Comparison of ENCODE assay signal across 15 cellular contexts in the genomic region with DNA sequence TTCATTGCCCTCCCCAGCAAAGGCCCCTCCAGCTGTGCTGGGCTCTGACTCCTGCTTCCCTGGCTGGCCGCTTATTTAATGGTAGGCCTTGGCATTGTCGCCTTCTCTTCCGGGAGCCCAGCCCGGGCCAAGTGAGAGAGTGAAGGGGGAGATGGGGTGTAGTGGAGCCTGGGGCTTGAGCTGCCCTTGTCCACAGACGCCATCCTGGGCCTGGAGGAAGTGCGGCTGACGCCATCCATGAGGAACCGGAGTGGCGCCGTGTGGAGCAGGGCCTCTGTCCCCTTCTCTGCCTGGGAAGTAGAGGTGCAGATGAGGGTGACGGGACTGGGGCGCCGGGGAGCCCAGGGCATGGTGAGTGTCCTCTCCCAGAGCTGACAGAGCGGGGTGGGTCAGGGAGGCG. TPM values are rescaled to one million over a fixed set of nuclear protein-coding genes. Genes with fewer than 3 reads are reported as not detected.
DNase-seq lines count a peak whose midpoint lies in the region; ATAC-seq and TF ChIP-seq lines count a peak whose summit lies in the region.
"Had no signal": no experiment of that assay in that cellular context is flagged by ENCODE, and none has a peak within 500 bp of the region (broad histone marks: within the 10 kb centered on the region; RNA-seq: fewer than 3 reads in every experiment).

No MANE protein-coding gene starts in this region.

- H2AK5ac ChIP-seq in IMR-90 (ENCODE audit: low read depth, low read length): no peak overlapping the region

- no peak overlapping the region for H3K56ac ChIP-seq in IMR-90 (ENCODE audit: extremely low read depth, insufficient read depth, low read length)

- peaks cover 10% of the 10 kb centered on the region for H3K4me1 Mint-ChIP-seq in central memory CD8-positive, alpha-beta T cell
- peaks cover 42% of the 10 kb centered on the region for H3K4me1 Mint-ChIP-seq in stimulated activated memory B cell treated with anti-CD40 and anti-IgM and Interleukin-4, amounts not matched to agents 10 μg/mL and 1 μg/mL and 100 μg/mL, for 72 hours
- H3K4me1 Mint-ChIP-seq in WTC11: peaks cover 11% of the 10 kb centered on the region
- H3K4me1 Mint-ChIP-seq in stimulated activated naive CD8-positive, alpha-beta T cell treated with anti-CD3 and anti-CD28 coated beads, Interleukin-15, amount 100 ng/mL, for 72 hours: peaks cover 18% of the 10 kb centered on the region

- H3K79me1 ChIP-seq in IMR-90 (ENCODE audit: low read depth in 1 of 2, low read length in 2 of 2): no peaks in the 10 kb centered on the region

- H3K4me3 ChIP-seq in IMR-90 (ENCODE audit: insufficient read depth, low read depth, low read length): no peak overlapping the region
- H3K4me3 ChIP-seq: HAP-1, PC-9 had no signal

- CTCF ChIA-PET in IMR-90 (lab: Yijun Ruan, JAX): interaction anchor here (1.6 kb wide), 1 partner anchor 35 kb away, joined by 6 read pairs; a partner anchor contains a TSS
- CTCF ChIA-PET in WTC11 (lab: Charles Lee): interaction anchor here (0.6 to 4.0 kb wide), 6 partner anchors 28 to 102 kb away, joined by 3 to 11 read pairs (median 3); no protein-coding TSS in a partner anchor

- no peak overlapping the region for H3K14ac ChIP-seq in IMR-90 (replicated peaks; ENCODE audit: low read depth, low read length)

- peak overlapping the region; percentile 13 for H2AK9ac ChIP-seq in IMR-90 (replicated peaks; ENCODE audit: low read depth, low read length, poor library complexity)

- H3K27ac Mint-ChIP-seq in central memory CD8-positive, alpha-beta T cell (ENCODE audit: low read depth): peak overlapping the region; percentile 5
- no peak overlapping the region for H3K27ac Mint-ChIP-seq in stimulated activated memory B cell treated with anti-CD40 and anti-IgM and Interleukin-4, amounts not matched to agents 10 μg/mL and 1 μg/mL and 100 μg/mL, for 72 hours
- no peak overlapping the region for H3K27ac Mint-ChIP-seq in WTC11
- H3K27ac Mint-ChIP-seq in stimulated activated naive CD8-positive, alpha-beta T cell treated with anti-CD3 and anti-CD28 coated beads, Interleukin-15, amount 100 ng/mL, for 72 hours: peak overlapping the region in 1 of 2 donors; percentile 42

- H3K36me3 Mint-ChIP-seq in central memory CD8-positive, alpha-beta T cell (ENCODE audit: insufficient read depth): no peaks in the 10 kb centered on the region
- no peaks in the 10 kb centered on the region for H3K36me3 Mint-ChIP-seq in stimulated activated memory B cell treated with anti-CD40 and anti-IgM and Interleukin-4, amounts not matched to agents 10 μg/mL and 1 μg/mL and 100 μg/mL, for 72 hours
- no peaks in the 10 kb centered on the region for H3K36me3 Mint-ChIP-seq in WTC11

- no peak overlapping the region for H2BK5ac ChIP-seq in IMR-90 (ENCODE audit: low read depth, low read length, poor library complexity, severe bottlenecking)

- H3K27ac ChIP-seq in C4-2B: peak overlapping the region; percentile 81
- H3K27ac ChIP-seq in IMR-90 (ENCODE audit: insufficient read depth, low read length): no peak overlapping the region
- H3K27ac ChIP-seq: PC-9 had no signal

- no peaks in the 10 kb centered on the region for H3K36me3 ChIP-seq in IMR-90 (ENCODE audit: control insufficient read depth, insufficient read depth, low read length)
- H3K36me3 ChIP-seq: HAP-1 had no signal

- H4K8ac ChIP-seq in IMR-90 (ENCODE audit: low read depth in 2 of 2, low read length in 2 of 2): no peak overlapping the region

- no peaks in the 10 kb centered on the region for H3K9me3 Mint-ChIP-seq in central memory CD8-positive, alpha-beta T cell
- H3K9me3 Mint-ChIP-seq in stimulated activated memory B cell treated with anti-CD40 and anti-IgM and Interleukin-4, amounts not matched to agents 10 μg/mL and 1 μg/mL and 100 μg/mL, for 72 hours: no peaks in the 10 kb centered on the region
- H3K9me3 Mint-ChIP-seq in WTC11: no peaks in the 10 kb centered on the region
- no peaks in the 10 kb centered on the region for H3K9me3 Mint-ChIP-seq in stimulated activated naive CD8-positive, alpha-beta T cell treated with anti-CD3 and anti-CD28 coated beads, Interleukin-15, amount 100 ng/mL, for 72 hours

- ATAC-seq in IMR-90 (ENCODE audit: low read depth): no peak
- no peak for ATAC-seq in central memory CD8-positive, alpha-beta T cell (replicated peaks; ENCODE audit: extremely low read depth, poor library complexity, severe bottlenecking)
- ATAC-seq in stimulated activated memory B cell treated with anti-CD40 and anti-IgM and Interleukin-4, amounts not matched to agents 10 μg/mL and 1 μg/mL and 100 μg/mL, for 72 hours: peak; percentile 20
- ATAC-seq in WTC11: no peak
- no peak for ATAC-seq in stimulated activated naive CD8-positive, alpha-beta T cell treated with anti-CD3 and anti-CD28 coated beads, Interleukin-15, amount 100 ng/mL, for 72 hours
- no peak for ATAC-seq in GM21528 (IDR thresholded peaks at IDR 0.05; ENCODE audit: low FRiP score, unreplicated experiment)

- no peak overlapping the region for H3K18ac ChIP-seq in IMR-90 (ENCODE audit: low read depth, low read length)

- H4K5ac ChIP-seq in IMR-90 (ENCODE audit: low read depth, low read length): no peak overlapping the region

- dilution Hi-C loops in IMR-90 (cut with HindIII; ENCODE audit: low sequenced_read_pairs, unreplicated experiment): no loop called here

- H2BK120ac ChIP-seq in IMR-90 (ENCODE audit: low read depth, low read length): no peak overlapping the region

- H3K23ac ChIP-seq in IMR-90 (ENCODE audit: low read depth, low read length): no peak overlapping the region

- no peak for TF ChIP-seq POLR2A in IMR-90 (IDR thresholded peaks at IDR 0.05; ENCODE audit: low read depth, low read length)

- no peaks in the 10 kb centered on the region for H3K9me3 ChIP-seq in IMR-90 (ENCODE audit: control insufficient read depth, insufficient read depth, low read length)
- H3K9me3 ChIP-seq: HAP-1 had no signal

- no peaks in the 10 kb centered on the region for H3K4me1 ChIP-seq in IMR-90 (ENCODE audit: control insufficient read depth, insufficient read depth, low read length)
- H3K4me1 ChIP-seq: HAP-1 had no signal

- WGBS in IMR-90 (ENCODE audit: extremely low coverage in 2 of 2, insufficient read length in 1 of 2), 2 experiments: 85% methylated on average over 8 of the region's 15 CpGs; no CpG with 5 or more reads in 1 of the 2 experiments

- 0 out of 2 replicates have a peak, but pooled peaks cover 4% of the 10 kb centered on the region for H3K9me1 ChIP-seq in IMR-90 (ENCODE audit: insufficient read depth, low read length)

- no peak overlapping the region for H3K9ac ChIP-seq in IMR-90 (ENCODE audit: low read depth, low read length)

- H3K4ac ChIP-seq in IMR-90 (ENCODE audit: low read depth, low read length): no peak overlapping the region

- peaks cover 4% of the 10 kb centered on the region; the same call in 1 of the 2 replicates for H4K20me1 ChIP-seq in IMR-90 (ENCODE audit: insufficient read depth, low read length)

- TF ChIP-seq CTCF in C4-2B (conservative IDR thresholded peaks at IDR 0.05) (no peak), IMR-90 (conservative IDR thresholded peaks at IDR 0.05; ENCODE audit: low read depth, low read length) (no peak), WTC11 (IDR thresholded peaks at IDR 0.05) (no peak)

- no peak overlapping the region for H4K91ac ChIP-seq in IMR-90 (ENCODE audit: insufficient read depth, low read depth, low read length)

- no peak overlapping the region for H2AFZ ChIP-seq in IMR-90 (replicated peaks; ENCODE audit: low read length, poor library complexity)
- H2AFZ ChIP-seq: PC-9 had no signal

- POLR2A ChIA-PET in IMR-90 (lab: Charles Lee; ENCODE audit: unreplicated experiment): no interaction called here
- POLR2A ChIA-PET in WTC11 (lab: Charles Lee): no interaction called here

- TF ChIP-seq RAD21 in IMR-90 (IDR thresholded peaks at IDR 0.05; ENCODE audit: low read length): no peak

- BruUV-seq in IMR-90 (replicated peaks; lab: Mats Ljungman, UMichigan): no TSS peak

- H3K4me3 Mint-ChIP-seq in central memory CD8-positive, alpha-beta T cell: no peak overlapping the region
- no peak overlapping the region for H3K4me3 Mint-ChIP-seq in stimulated activated memory B cell treated with anti-CD40 and anti-IgM and Interleukin-4, amounts not matched to agents 10 μg/mL and 1 μg/mL and 100 μg/mL, for 72 hours
- no peak overlapping the region for H3K4me3 Mint-ChIP-seq in WTC11
- no peak overlapping the region for H3K4me3 Mint-ChIP-seq in stimulated activated naive CD8-positive, alpha-beta T cell treated with anti-CD3 and anti-CD28 coated beads, Interleukin-15, amount 100 ng/mL, for 72 hours

- no peaks in the 10 kb centered on the region for H3K27me3 Mint-ChIP-seq in central memory CD8-positive, alpha-beta T cell
- H3K27me3 Mint-ChIP-seq in stimulated activated memory B cell treated with anti-CD40 and anti-IgM and Interleukin-4, amounts not matched to agents 10 μg/mL and 1 μg/mL and 100 μg/mL, for 72 hours: peaks cover 9% of the 10 kb centered on the region
- no peaks in the 10 kb centered on the region; the same call in 1 of the 2 replicates for H3K27me3 Mint-ChIP-seq in WTC11 (ENCODE audit: low read depth)
- peaks cover 9% of the 10 kb centered on the region for H3K27me3 Mint-ChIP-seq in stimulated activated naive CD8-positive, alpha-beta T cell treated with anti-CD3 and anti-CD28 coated beads, Interleukin-15, amount 100 ng/mL, for 72 hours

- H2BK20ac ChIP-seq in IMR-90 (ENCODE audit: low read depth, low read length): no peak overlapping the region

- in situ Hi-C loops in IMR-90 (cut with MboI; ENCODE audit: low sequenced_read_pairs): no loop called here

- intact Hi-C loops in IMR-90 (cut with micrococcal nuclease): no loop called here

- DNase-seq in IMR-90 (no peak), WTC11 (ENCODE audit: low spot score) (no peak)
- DNase-seq in central memory CD8-positive, alpha-beta T cell (ENCODE audit: low spot score in 2 of 2): no peak
- DNase-seq in stimulated activated naive CD8-positive, alpha-beta T cell treated with anti-CD3 and anti-CD28 coated beads, Interleukin-15, amount 100 ng/mL, for 72 hours: no peak
- DNase-seq: DMS79 treated with DMSO at 0.1 percent for 48 hours, NCI-H1105, NCI-H510A treated with DMSO at 0.1 percent for 48 hours, NCI-H774, PC-9 had no signal

- H2BK15ac ChIP-seq in IMR-90 (ENCODE audit: low read depth, low read length): no peak overlapping the region

- no peak overlapping the region for H3K4me2 ChIP-seq in IMR-90 (ENCODE audit: low read depth, low read length)
- H3K4me2 ChIP-seq: PC-9 had no signal

- peaks cover 12% of the 10 kb centered on the region; the same call in 1 of the 2 replicates for H3K27me3 ChIP-seq in IMR-90 (ENCODE audit: control insufficient read depth, insufficient read depth, low read length)

RNA-seq across cellular contexts. Expression of a gene that starts 3.3 kb away (rescaled TPM):
- not detected in 2 replicates for total RNA-seq in IMR-90 (2012; rRNA removed)
- polyA plus RNA-seq in IMR-90 (2012; rRNA removed): not detected in 2 replicates
- not detected in 2 replicates for polyA plus RNA-seq in IMR-90 (2012; cell fraction: cytosol; rRNA removed)
- 0.09 and 0.30 TPM in 2 replicates for polyA plus RNA-seq in IMR-90 (2012; cell fraction: nucleus; rRNA removed; ENCODE audit: low replicate concordance)
- total RNA-seq in WTC11 (2021): not detected in 3 replicates
- total RNA-seq: PC-9, SK-MEL-5 had no signal

RNA-seq across cellular contexts. Expression of a gene that starts 10.5 kb away (rescaled TPM):
- total RNA-seq in IMR-90 (2012; rRNA removed): not detected in 2 replicates
- not detected in 2 replicates for polyA plus RNA-seq in IMR-90 (2012; rRNA removed)
- not detected in 2 replicates for polyA plus RNA-seq in IMR-90 (2012; cell fraction: cytosol; rRNA removed)
- polyA plus RNA-seq in IMR-90 (2012; cell fraction: nucleus; rRNA removed; ENCODE audit: low replicate concordance): 0.12 and 0.24 TPM in 2 replicates
- total RNA-seq in WTC11 (2021): 0.09 to 0.21 TPM (median 0.09 TPM) in 3 replicates
- total RNA-seq: LHCN-M2, PC-9, SK-MEL-5 had no signal

RNA-seq across cellular contexts. Expression of a gene that starts 27.0 kb away (rescaled TPM):
- 8.6 and 11.8 TPM in 2 replicates for total RNA-seq in IMR-90 (2012; rRNA removed)
- polyA plus RNA-seq in IMR-90 (2012; rRNA removed): 22.7 and 24.7 TPM in 2 replicates
- 10.2 and 12.4 TPM in 2 replicates for polyA plus RNA-seq in IMR-90 (2012; cell fraction: cytosol; rRNA removed)
- polyA plus RNA-seq in IMR-90 (2012; cell fraction: nucleus; rRNA removed; ENCODE audit: low replicate concordance): 160 and 201 TPM in 2 replicates
- 34.4 to 38.9 TPM (median 37.4 TPM) in 3 replicates for total RNA-seq in WTC11 (2021)

RNA-seq across cellular contexts. Expression of a gene that starts 34.1 kb away (rescaled TPM):
- total RNA-seq in IMR-90 (2012; rRNA removed) (10.8 and 13.6 TPM in 2 replicates), WTC11 (2021) (55.1 to 55.9 TPM (median 55.3 TPM) in 3 replicates)
- polyA plus RNA-seq in IMR-90 (2012; rRNA removed): 42.5 and 54.0 TPM in 2 replicates
- polyA plus RNA-seq in IMR-90 (2012; cell fraction: cytosol; rRNA removed): 33.3 and 58.6 TPM in 2 replicates
- 97.3 and 182 TPM in 2 replicates for polyA plus RNA-seq in IMR-90 (2012; cell fraction: nucleus; rRNA removed; ENCODE audit: low replicate concordance)

RNA-seq across cellular contexts. Expression of a gene that starts 57.2 kb away (rescaled TPM):
- 23.3 and 25.8 TPM in 2 replicates for total RNA-seq in IMR-90 (2012; rRNA removed)
- polyA plus RNA-seq in IMR-90 (2012; rRNA removed): 108 and 111 TPM in 2 replicates
- 47.2 and 71.4 TPM in 2 replicates for polyA plus RNA-seq in IMR-90 (2012; cell fraction: cytosol; rRNA removed)
- 52.8 and 64.1 TPM in 2 replicates for polyA plus RNA-seq in IMR-90 (2012; cell fraction: nucleus; rRNA removed; ENCODE audit: low replicate concordance)
- total RNA-seq in WTC11 (2021): 38.0 to 47.0 TPM (median 39.0 TPM) in 3 replicates
